18 cellular contexts compared by ENCODE assay signal in the genomic region with DNA sequence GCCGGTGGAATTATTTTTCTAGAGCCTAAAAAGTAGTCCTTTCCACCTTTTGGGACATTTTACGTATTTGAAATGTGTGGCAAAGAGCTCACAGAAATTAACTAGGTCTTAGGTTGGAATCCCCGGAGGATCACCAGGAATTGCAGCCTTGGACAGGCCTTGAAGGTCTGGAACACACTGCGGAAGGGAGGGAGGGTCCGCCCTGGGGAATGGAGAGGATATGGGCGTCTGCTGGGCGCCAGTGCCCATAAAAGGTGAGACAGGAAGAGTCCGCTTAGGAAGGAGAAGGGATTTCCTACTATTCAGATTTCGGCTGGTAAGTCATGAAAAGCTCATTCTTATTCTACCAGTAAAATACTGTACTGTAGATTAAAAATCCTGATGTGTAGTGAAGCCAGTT.
DNase-seq lines count a peak whose midpoint lies in the region; ATAC-seq and TF ChIP-seq lines count a peak whose summit lies in the region.
"Had no signal": no experiment of that assay in that cellular context is flagged by ENCODE, and none has a peak within 500 bp of the region (broad histone marks: within the 10 kb centered on the region; RNA-seq: fewer than 3 reads in every experiment).

No MANE protein-coding gene starts in this region.

- H3K36me3 ChIP-seq in endodermal cell (ENCODE audit: control insufficient read depth, insufficient read depth, low read length) = peaks cover 82% of the 10 kb centered on the region
- H3K36me3 ChIP-seq in transverse colon = no peaks in the 10 kb centered on the region

- no peaks in the 10 kb centered on the region for H3K27me3 ChIP-seq in endodermal cell (ENCODE audit: control insufficient read depth, insufficient read depth, low read length, poor library complexity, severe bottlenecking)
- no peaks in the 10 kb centered on the region for H3K27me3 ChIP-seq in transverse colon

- H3K4me3 Mint-ChIP-seq in endodermal cell = no peak overlapping the region
- H3K4me3 Mint-ChIP-seq: CD4-positive, alpha-beta T cell; dendritic cell treated with granulocyte-macrophage colony-stimulating factor and Interleukin-4, amounts not matched to agents 40 ng/mL and 50 ng/mL, for 4 days had no signal

- peaks cover 54% of the 10 kb centered on the region for H3K36me3 Mint-ChIP-seq in endodermal cell (ENCODE audit: low read depth)

- H3K4me3 ChIP-seq in endodermal cell (ENCODE audit: low read length) (no peak overlapping the region), transverse colon (no peak overlapping the region)

- intact Hi-C loops in transverse colon (cut with DNase I; ENCODE audit: low total_unique reads) = loop anchor here (5.0 to 10.0 kb wide), 2 partner anchors 114 to 197 kb away; partner anchors contain the start of genes COL4A1 and COL4A2

- H3K4me1 ChIP-seq in endodermal cell (ENCODE audit: control insufficient read depth, insufficient read depth, low read length) (peaks cover 7% of the 10 kb centered on the region), transverse colon (peaks cover 5 to 21% (median 17%) of the 10 kb centered on the region in 4 donors)

- H3K27ac Mint-ChIP-seq in endodermal cell = peak overlapping the region; percentile 29
- H3K27ac Mint-ChIP-seq: CD4-positive, alpha-beta T cell; dendritic cell treated with granulocyte-macrophage colony-stimulating factor and Interleukin-4, amounts not matched to agents 40 ng/mL and 50 ng/mL, for 4 days had no signal

- H3K4me1 Mint-ChIP-seq in endodermal cell = peaks cover 23% of the 10 kb centered on the region

- in situ Hi-C loops in transverse colon (cut with MboI; ENCODE audit: low pct_ligation_motif_present in 1 of 4, low pct_unique_long_range_greater_than_20kb in 1 of 4, low sequenced_read_pairs in 3 of 4) = loop anchor here in 2 of 4 donors (25.0 kb wide), 2 partner anchors 182 to 1457 kb away; no protein-coding TSS in a partner anchor

- no peaks in the 10 kb centered on the region for H3K9me3 Mint-ChIP-seq in endodermal cell
- H3K9me3 Mint-ChIP-seq: CD4-positive, alpha-beta T cell; dendritic cell treated with granulocyte-macrophage colony-stimulating factor and Interleukin-4, amounts not matched to agents 40 ng/mL and 50 ng/mL, for 4 days had no signal

- H3K27me3 Mint-ChIP-seq in endodermal cell (ENCODE audit: insufficient read depth) = no peaks in the 10 kb centered on the region

- peak; percentile 25 for ATAC-seq in HG02610 (IDR thresholded peaks at IDR 0.05; ENCODE audit: unreplicated experiment)

- no peak overlapping the region for H3K9ac ChIP-seq in endodermal cell (ENCODE audit: extremely low read depth, low read length, poor library complexity, severe bottlenecking)

- H3K27ac ChIP-seq in endodermal cell (ENCODE audit: low read depth, low read length) (no peak overlapping the region), transverse colon (peak overlapping the region; percentile 2 to 89 (median 83))
- H3K27ac ChIP-seq: RWPE1 had no signal

- no peak for TF ChIP-seq POLR2A in transverse colon (IDR thresholded peaks at IDR 0.05)

- H3K9me3 ChIP-seq in endodermal cell (ENCODE audit: control insufficient read depth, low read length) = no peaks in the 10 kb centered on the region
- H3K9me3 ChIP-seq in transverse colon = no peaks in the 10 kb centered on the region

- DNase-seq in endodermal cell (no peak), lung microvascular endothelial cell (ENCODE audit: low read depth in 2 of 2) (peak; percentile 74 to 78), transverse colon (no peak), amygdala (lab: John Stamatoyannopoulos, UW) (no peak), GM10266 (ENCODE audit: extremely low spot score) (no peak), COLO668 (lab: John Stamatoyannopoulos, UW; ENCODE audit: unreplicated experiment) (no peak), kidney tubule cell (ENCODE audit: low spot score) (no peak)
- DNase-seq: activated CD4-positive, alpha-beta T cell treated with anti-CD3 and anti-CD28 coated beads, Interleukin-2, amount 50 U/mL, for 4 hours; amniotic stem cell; CD4-positive, alpha-beta T cell; GDM1; NCI-H2081; NCI-H748 treated with DMSO at 0.1 percent for 48 hours; stimulated activated CD4-positive, alpha-beta T cell treated with anti-CD3 and anti-CD28 coated beads, Interleukin-1b, Interleukin-23, amount 100 ng/mL, for 48 hours; T1000 had no signal

- no peak for TF ChIP-seq CTCF in endodermal cell (conservative IDR thresholded peaks at IDR 0.05)
- TF ChIP-seq CTCF in transverse colon (IDR thresholded peaks at IDR 0.05) = no peak
- no peak for TF ChIP-seq CTCF in GM10266 (IDR thresholded peaks at IDR 0.05; ENCODE audit: control insufficient read depth, insufficient read depth, low read depth, missing control alignments)

- WGBS in endodermal cell (ENCODE audit: insufficient coverage in 1 of 2, insufficient read length in 1 of 2), 2 experiments = 95 to 98% methylated on average over 7 to 9 of the region's 9 CpGs
- 88 to 100% methylated on average over 2 to 9 of the region's 9 CpGs for WGBS in transverse colon (ENCODE audit: low coverage in 1 of 2), 2 donors

- TF ChIP-seq EP300 in transverse colon (IDR thresholded peaks at IDR 0.05; ENCODE audit: low read depth) = no peak

Comparison
In these comparisons a context has a peak if more than half of its experiments do, and no peak if none do; other contexts are left out.
1. DNase-seq: peak in lung microvascular endothelial cell (2 of 2); none in endodermal cell (single experiment), transverse colon (single experiment), amygdala (0 of 56), GM10266 (single experiment), COLO668 (single experiment) and kidney tubule cell (single experiment).